In genomic region chr6:74946961-74947360, GRCh38 we compare ENCODE assay signal across 17 cellular contexts.
DNase-seq lines count a peak whose midpoint lies in the region; ATAC-seq, FAIRE-seq and TF ChIP-seq lines count a peak whose summit lies in the region.
"Had no signal": no experiment of that assay in that cellular context is flagged by ENCODE, and none has a peak within 500 bp of the region (broad histone marks: within the 10 kb centered on the region; RNA-seq: fewer than 3 reads in every experiment).

No MANE protein-coding gene starts in this region.

- DNase-seq in AG04449 (ENCODE audit: low read depth, low spot score) (peak; percentile 23), IMR-90 (peak; percentile 78), astrocyte of the spinal cord (ENCODE audit: low read depth, low spot score) (peak; percentile 82), glomerular visceral epithelial cell (ENCODE audit: extremely low spot score) (peak; percentile 26), DMS153 (lab: John Stamatoyannopoulos, UW) (no peak), HTR-8/SVneo (ENCODE audit: insufficient read length, low spot score) (no peak)
- DNase-seq: activated naive CD8-positive, alpha-beta T cell treated with anti-CD3 and anti-CD28 coated beads for 36 hours; AML-193; DMS 273 treated with DMSO at 0.1 percent for 48 hours; KG1; NCI-H524 treated with DMSO at 0.1 percent for 48 hours had no signal

- BruUV-seq in IMR-90 (replicated peaks; lab: Mats Ljungman, UMichigan), result no TSS peak

- peak overlapping the region; percentile 7 to 87; a peak in 3 of 4 replicates for H4K8ac ChIP-seq in IMR-90 (ENCODE audit: low read depth in 2 of 2, low read length in 2 of 2)

- in situ Hi-C loops in IMR-90 (cut with MboI; ENCODE audit: low sequenced_read_pairs) (no loop called here), astrocyte of the spinal cord (cut with HindIII; ENCODE audit: low sequenced_read_pairs) (no loop called here)

- no peak for TF ChIP-seq RAD21 in IMR-90 (IDR thresholded peaks at IDR 0.05; ENCODE audit: low read length)

- no peak for FAIRE-seq in HTR-8/SVneo (lab: Jason Lieb, UNC)

- peak overlapping the region; percentile 71; the same call in 1 of the 2 replicates for H4K91ac ChIP-seq in IMR-90 (ENCODE audit: insufficient read depth, low read depth, low read length)

- no peak overlapping the region; the same call in 1 of the 2 replicates for H3K9ac ChIP-seq in IMR-90 (ENCODE audit: low read depth, low read length)

- H3K36me3 ChIP-seq in IMR-90 (ENCODE audit: control insufficient read depth, insufficient read depth, low read length), result no peaks in the 10 kb centered on the region

- peak overlapping the region; percentile 81 for H3K14ac ChIP-seq in IMR-90 (replicated peaks; ENCODE audit: low read depth, low read length)

- no CpG with 5 or more reads among the region's 2 CpGs for WGBS in IMR-90 (ENCODE audit: extremely low coverage in 2 of 2, insufficient read length in 1 of 2), 2 experiments

- no peak overlapping the region for H2AFZ ChIP-seq in IMR-90 (replicated peaks; ENCODE audit: low read length, poor library complexity)
- H2AFZ ChIP-seq: GM23338 had no signal

- H3K79me1 ChIP-seq in IMR-90 (ENCODE audit: low read depth in 1 of 2, low read length in 2 of 2), result no peaks in the 10 kb centered on the region

- peak overlapping the region; percentile 78; the same call in 2 of the 3 replicates for H2BK15ac ChIP-seq in IMR-90 (ENCODE audit: low read depth, low read length)

- dilution Hi-C loops in IMR-90 (cut with HindIII; ENCODE audit: low sequenced_read_pairs, unreplicated experiment), result no loop called here

- peak overlapping the region; percentile 77; the same call in 1 of the 2 replicates for H2AK5ac ChIP-seq in IMR-90 (ENCODE audit: low read depth, low read length)

- POLR2A ChIA-PET in AG04449 (lab: Yijun Ruan, JAX), result no interaction called here
- POLR2A ChIA-PET in IMR-90 (lab: Charles Lee; ENCODE audit: unreplicated experiment), result no interaction called here

- H3K23ac ChIP-seq in IMR-90 (ENCODE audit: low read depth, low read length), result peak overlapping the region; percentile 76; the same call in 1 of the 2 replicates

- peak overlapping the region; percentile 86 for H3K4ac ChIP-seq in IMR-90 (ENCODE audit: low read depth, low read length)

- TF ChIP-seq POLR2A in IMR-90 (IDR thresholded peaks at IDR 0.05; ENCODE audit: low read depth, low read length), result no peak

- H4K20me1 ChIP-seq in IMR-90 (ENCODE audit: insufficient read depth, low read length), result no peaks in the 10 kb centered on the region

- peaks cover 5% of the 10 kb centered on the region; the same call in 1 of the 2 replicates for H3K4me1 ChIP-seq in IMR-90 (ENCODE audit: control insufficient read depth, insufficient read depth, low read length)

- peak overlapping the region; percentile 68; the same call in 1 of the 2 replicates for H3K27ac ChIP-seq in IMR-90 (ENCODE audit: insufficient read depth, low read length)
- H3K27ac ChIP-seq: coronary artery had no signal

- peak overlapping the region; percentile 95 for H2BK120ac ChIP-seq in IMR-90 (ENCODE audit: low read depth, low read length)

- peak overlapping the region; percentile 87 for H2BK20ac ChIP-seq in IMR-90 (ENCODE audit: low read depth, low read length)

- no peak overlapping the region for H2AK9ac ChIP-seq in IMR-90 (replicated peaks; ENCODE audit: low read depth, low read length, poor library complexity)

- ATAC-seq in IMR-90 (ENCODE audit: low read depth) (peak; percentile 78), HG02678 (IDR thresholded peaks at IDR 0.05; ENCODE audit: unreplicated experiment) (no peak), HG02973 (IDR thresholded peaks at IDR 0.05; ENCODE audit: unreplicated experiment) (no peak)
- ATAC-seq: activated CD4-positive, CD25-positive, alpha-beta regulatory T cell treated with anti-CD3 and anti-CD28 coated beads, Interleukin-2, amount 50 U/mL, for 24 hours; GM23338; Panc1 had no signal

- H2BK5ac ChIP-seq in IMR-90 (ENCODE audit: low read depth, low read length, poor library complexity, severe bottlenecking), result peak overlapping the region; percentile 90

- H3K4me2 ChIP-seq in IMR-90 (ENCODE audit: low read depth, low read length), result peak overlapping the region; percentile 96; the same call in 1 of the 2 replicates
- H3K4me2 ChIP-seq: GM23338 had no signal

- H3K18ac ChIP-seq in IMR-90 (ENCODE audit: low read depth, low read length), result peak overlapping the region; percentile 96; the same call in 1 of the 2 replicates

- CTCF ChIA-PET in AG04449 (lab: Yijun Ruan, JAX) (interaction anchor here (1.1 kb wide), 1 partner anchor 536 kb away, joined by 3 read pairs; no protein-coding TSS in a partner anchor), IMR-90 (lab: Yijun Ruan, JAX) (no interaction called here)

- H3K27me3 ChIP-seq in IMR-90 (ENCODE audit: control insufficient read depth, insufficient read depth, low read length), result no peaks in the 10 kb centered on the region

- H3K4me3 ChIP-seq in AG04449 (ENCODE audit: low read depth, low read length), result peak overlapping the region; percentile 25
- peak overlapping the region; percentile 21; the same call in 1 of the 2 replicates for H3K4me3 ChIP-seq in IMR-90 (ENCODE audit: insufficient read depth, low read depth, low read length)
- peak overlapping the region; percentile 13 for H3K4me3 ChIP-seq in astrocyte of the spinal cord (ENCODE audit: low read depth, low read length)
- H3K4me3 ChIP-seq: coronary artery, GM23338 had no signal

- intact Hi-C loops in IMR-90 (cut with micrococcal nuclease), result no loop called here

- no peak for TF ChIP-seq CTCF in AG04449 (IDR thresholded peaks at IDR 0.05; ENCODE audit: insufficient read depth, low read length, missing control alignments)
- TF ChIP-seq CTCF in IMR-90 (conservative IDR thresholded peaks at IDR 0.05; ENCODE audit: low read depth, low read length), result no peak
- TF ChIP-seq CTCF in astrocyte of the spinal cord (IDR thresholded peaks at IDR 0.05; ENCODE audit: low read depth, low read length), result no peak

- H3K9me1 ChIP-seq in IMR-90 (ENCODE audit: insufficient read depth, low read length), result no peaks in the 10 kb centered on the region

- peak overlapping the region; percentile 83 for H3K56ac ChIP-seq in IMR-90 (ENCODE audit: extremely low read depth, insufficient read depth, low read length)

- peak overlapping the region; percentile 77; the same call in 1 of the 2 replicates for H4K5ac ChIP-seq in IMR-90 (ENCODE audit: low read depth, low read length)

- H3K9me3 ChIP-seq in IMR-90 (ENCODE audit: control insufficient read depth, insufficient read depth, low read length), result 0 out of 2 replicates have a peak, but pooled peaks cover 4% of the 10 kb centered on the region

TF ChIP-seq in IMR-90, 13 proteins besides CTCF, POLR2A, EP300 and RAD21:
- TF ChIP-seq BHLHE40 (IDR thresholded peaks at IDR 0.05; ENCODE audit: low read depth, low read length), result no peak
- TF ChIP-seq FOS (IDR thresholded peaks at IDR 0.05; ENCODE audit: low read depth, low read length), result no peak
- no peak for TF ChIP-seq RFX5 (IDR thresholded peaks at IDR 0.05; ENCODE audit: low read depth, low read length)
- TF ChIP-seq CHD1 (IDR thresholded peaks at IDR 0.05; ENCODE audit: low read depth, low read length), result no peak
- TF ChIP-seq NFE2L2 (IDR thresholded peaks at IDR 0.05; ENCODE audit: low read depth, low read length), result no peak
- TF ChIP-seq RCOR1 (IDR thresholded peaks at IDR 0.05; ENCODE audit: insufficient replicate concordance, low read length), result no peak

Comparison
In these comparisons a context has a peak if more than half of its experiments do, and no peak if none do; other contexts are left out.
1. DNase-seq: peak in AG04449 (single experiment), IMR-90 (single experiment), astrocyte of the spinal cord (single experiment) and glomerular visceral epithelial cell (single experiment); none in DMS153 (single experiment) and HTR-8/SVneo (single experiment).
2. Peak in every context shown above with its lines, with median percentiles within 50 percentile points of each other: H3K4me3 ChIP-seq.